Comparison of ENCODE assay signal across 8 cellular contexts in the genomic region with DNA sequence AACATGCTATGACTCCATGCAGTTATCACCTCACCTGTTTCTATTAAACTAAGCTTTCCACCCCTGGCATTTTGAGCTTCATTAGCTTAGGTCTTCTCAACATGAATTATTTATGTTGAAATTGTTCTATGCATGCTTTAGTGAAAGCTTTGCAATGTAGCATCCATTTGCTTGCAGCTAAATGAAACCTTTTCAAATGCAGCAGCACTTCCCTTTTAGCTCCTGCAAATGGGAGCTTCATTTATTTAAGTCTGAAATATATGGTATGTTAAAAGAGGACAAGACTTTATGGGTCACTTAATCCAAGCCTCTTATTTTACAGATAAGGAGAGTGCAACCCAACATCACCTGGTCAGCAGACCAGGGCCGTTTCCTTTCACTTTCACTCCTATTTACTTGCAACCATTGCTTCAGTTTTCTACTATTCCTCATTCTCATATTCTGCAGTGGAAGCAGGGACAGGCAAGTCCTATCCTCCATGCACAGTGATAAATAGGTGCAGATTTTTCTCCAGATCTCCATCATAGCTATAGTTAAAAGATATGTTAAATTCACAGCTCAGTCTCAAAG. TPM values are rescaled to one million over a fixed set of nuclear protein-coding genes. Genes with fewer than 3 reads are reported as not detected.
A peak's percentile ranks its signal among the peaks of the same experiment; 100 is the strongest.
DNase-seq lines count a peak whose midpoint lies in the region; ATAC-seq and TF ChIP-seq lines count a peak whose summit lies in the region.

No MANE protein-coding gene starts in this region.

- no peaks in the 10 kb centered on the region for H3K27me3 ChIP-seq in DND-41 (ENCODE audit: insufficient read depth, low read length, poor library complexity)
- no peaks in the 10 kb centered on the region for H3K27me3 ChIP-seq in HUES48 (ENCODE audit: control insufficient read depth, insufficient read depth, low read length)
- no peaks in the 10 kb centered on the region for H3K27me3 ChIP-seq in gastroesophageal sphincter

- H3K36me3 Mint-ChIP-seq in effector memory CD8-positive, alpha-beta T cell (ENCODE audit: insufficient read depth) = no peaks in the 10 kb centered on the region

- WGBS in gastroesophageal sphincter (ENCODE audit: low coverage in 1 of 2), 2 donors = 18 to 27% methylated on average over 1 of the region's 1 CpG

- TF ChIP-seq EP300 in gastroesophageal sphincter (IDR thresholded peaks at IDR 0.05) = no peak

- H3K4me3 ChIP-seq in DND-41 (ENCODE audit: low read depth in 1 of 2, low read length in 2 of 2) = peak overlapping the region in 1 of 2 experiments; percentile 48; a peak in 3 of 4 replicates
- H3K4me3 ChIP-seq in HUES48 (ENCODE audit: low read depth, low read length) = no peak overlapping the region
- peak overlapping the region in 1 of 2 donors; percentile 12 for H3K4me3 ChIP-seq in gastroesophageal sphincter

- H3K4me3 Mint-ChIP-seq in effector memory CD8-positive, alpha-beta T cell = peak overlapping the region; percentile 32 to 78

- H3K9ac ChIP-seq in DND-41 (ENCODE audit: low read depth, low read length) = peak overlapping the region; percentile 48
- H3K9ac ChIP-seq in HUES48 (ENCODE audit: low read depth, low read length) = no peak overlapping the region

- H3K4me1 ChIP-seq in DND-41 (ENCODE audit: insufficient read depth, low read length) = peaks cover 43% of the 10 kb centered on the region
- peaks cover 23% of the 10 kb centered on the region for H3K4me1 ChIP-seq in HUES48 (ENCODE audit: control insufficient read depth, insufficient read depth, low read length)
- peaks cover 0 to 25% (median 0%) of the 10 kb centered on the region in 3 donors for H3K4me1 ChIP-seq in gastroesophageal sphincter

- H2AFZ ChIP-seq in DND-41 (ENCODE audit: low read depth, low read length) = peak overlapping the region; percentile 80

- H3K9me3 ChIP-seq in DND-41 (ENCODE audit: insufficient read depth, low read length, severe bottlenecking) (no peaks in the 10 kb centered on the region), HUES48 (ENCODE audit: control insufficient read depth, insufficient read depth, low read length) (no peaks in the 10 kb centered on the region), gastroesophageal sphincter (no peaks in the 10 kb centered on the region)

- DNase-seq in DND-41 (peak; percentile 35), SK-N-DZ (ENCODE audit: low spot score) (no peak), NCI-H524 treated with DMSO at 0.1 percent for 48 hours (lab: John Stamatoyannopoulos, UW) (no peak), NCI-H1417 treated with DMSO at 0.1 percent for 48 hours (lab: John Stamatoyannopoulos, UW) (no peak)
- no peak for DNase-seq in effector memory CD8-positive, alpha-beta T cell

- H3K9me3 Mint-ChIP-seq in effector memory CD8-positive, alpha-beta T cell = no peaks in the 10 kb centered on the region

- no peaks in the 10 kb centered on the region for H4K20me1 ChIP-seq in DND-41 (ENCODE audit: insufficient read depth, low read length)

- H3K27me3 Mint-ChIP-seq in effector memory CD8-positive, alpha-beta T cell = no peaks in the 10 kb centered on the region

- H3K27ac Mint-ChIP-seq in effector memory CD8-positive, alpha-beta T cell = peak overlapping the region; percentile 20 to 49

- TF ChIP-seq CTCF in DND-41 (IDR thresholded peaks at IDR 0.05; ENCODE audit: borderline replicate concordance, extremely low read depth, low read length, poor library complexity, severe bottlenecking) = no peak
- no peak for TF ChIP-seq CTCF in gastroesophageal sphincter (IDR thresholded peaks at IDR 0.05)

- no peaks in the 10 kb centered on the region for H3K79me2 ChIP-seq in DND-41 (ENCODE audit: insufficient read depth, low read length)

- H3K27ac ChIP-seq in DND-41 (ENCODE audit: low read length) (peak overlapping the region; percentile 75), HUES48 (ENCODE audit: low read depth, low read length) (peak overlapping the region; percentile 23), gastroesophageal sphincter (no peak overlapping the region)

- ATAC-seq in DND-41 (ENCODE audit: insufficient read depth, low read depth) = peak; percentile 69
- peak; percentile 59 for ATAC-seq in GM21360 (IDR thresholded peaks at IDR 0.05; ENCODE audit: unreplicated experiment)
- peak; percentile 59 for ATAC-seq in effector memory CD8-positive, alpha-beta T cell (replicated peaks)
- ATAC-seq in gastroesophageal sphincter = no peak

- peaks cover 8 to 19% of the 10 kb centered on the region in 2 donors for H3K4me1 Mint-ChIP-seq in effector memory CD8-positive, alpha-beta T cell (ENCODE audit: low read depth in 2 of 2)

- peak overlapping the region; percentile 71 for H3K4me2 ChIP-seq in DND-41 (ENCODE audit: insufficient read depth, low read length)

- TF ChIP-seq POLR2A in gastroesophageal sphincter (IDR thresholded peaks at IDR 0.05) = no peak

- H3K36me3 ChIP-seq in DND-41 (ENCODE audit: insufficient read depth, low read length) (no peaks in the 10 kb centered on the region), HUES48 (ENCODE audit: control insufficient read depth, insufficient read depth, low read length) (no peaks in the 10 kb centered on the region), gastroesophageal sphincter (no peaks in the 10 kb centered on the region)

RNA-seq across cellular contexts. Expression of gene SAMSN1, which starts 56.4 kb away (rescaled TPM):
- not detected in 2 replicates for polyA plus RNA-seq in SK-N-DZ (2014; cell fraction: cytosol; rRNA removed)
- polyA plus RNA-seq in SK-N-DZ (2014; cell fraction: nucleus; rRNA removed) = 0.24 and 0.44 TPM in 2 replicates
- total RNA-seq in gastroesophageal sphincter = 10 to 100 TPM in 1 of 4 donors, 1 to 10 TPM in 3; 1.0 to 13.5 (median 4.2) TPM

Comparison
In these comparisons a context has a peak if more than half of its experiments do, and no peak if none do; other contexts are left out.
1. H3K27ac ChIP-seq: peak in DND-41 (single experiment) and HUES48 (single experiment); none in gastroesophageal sphincter (0 of 4).